In genomic region chr19:31066385-31066784, GRCh38 we compare ENCODE assay signal across 14 cellular contexts.
DNase-seq lines count a peak whose midpoint lies in the region; ATAC-seq lines count a peak whose summit lies in the region.
"Had no signal": no experiment of that assay in that cellular context is flagged by ENCODE, and none has a peak within 500 bp of the region (broad histone marks: within the 10 kb centered on the region; RNA-seq: fewer than 3 reads in every experiment).

No MANE protein-coding gene starts in this region.

- no peaks in the 10 kb centered on the region for H3K4me1 Mint-ChIP-seq in natural killer cell treated with Interleukin-12 subunit alpha and Interleukin-12 subunit beta and Interleukin-15 and Interleukin-18, amount 100 ng/mL, for 72 hours (ENCODE audit: low read depth in 2 of 2)
- H3K4me1 Mint-ChIP-seq: stimulated activated naive CD8-positive, alpha-beta T cell treated with anti-CD3 and anti-CD28 coated beads, Interleukin-15, amount 100 ng/mL, for 72 hours had no signal

- H2BK120ac ChIP-seq in trophoblast cell (ENCODE audit: insufficient read depth, low read length, poor library complexity), result no peak overlapping the region

- H4K12ac ChIP-seq in trophoblast cell (ENCODE audit: low read depth, low read length), result no peak overlapping the region

- H2BK5ac ChIP-seq in trophoblast cell (ENCODE audit: low read depth, low read length, poor library complexity), result no peak overlapping the region

- H3K36me3 Mint-ChIP-seq in natural killer cell treated with Interleukin-12 subunit alpha and Interleukin-12 subunit beta and Interleukin-15 and Interleukin-18, amount 100 ng/mL, for 72 hours, result no peaks in the 10 kb centered on the region

- no peak overlapping the region for H2AK5ac ChIP-seq in trophoblast cell (ENCODE audit: low read length)

- no peak overlapping the region for H3K4ac ChIP-seq in trophoblast cell (ENCODE audit: low read depth, low read length)

- no CpG with 5 or more reads among the region's 9 CpGs for WGBS in trophoblast cell (ENCODE audit: extremely low coverage, insufficient coverage, insufficient read length)

- H3K14ac ChIP-seq in trophoblast cell (ENCODE audit: low read length), result no peak overlapping the region

- H3K9me3 ChIP-seq in trophoblast cell (ENCODE audit: insufficient read depth, low read depth, low read length), result no peaks in the 10 kb centered on the region

- no peaks in the 10 kb centered on the region for H3K79me1 ChIP-seq in trophoblast cell (ENCODE audit: low read length)

- ATAC-seq in HG02571 (IDR thresholded peaks at IDR 0.05; ENCODE audit: unreplicated experiment) (no peak), HG02970 (IDR thresholded peaks at IDR 0.05; ENCODE audit: low FRiP score, unreplicated experiment) (no peak)
- ATAC-seq in natural killer cell treated with Interleukin-12 subunit alpha and Interleukin-12 subunit beta and Interleukin-15 and Interleukin-18, amount 100 ng/mL, for 72 hours, result no peak
- ATAC-seq: stimulated activated naive CD8-positive, alpha-beta T cell treated with anti-CD3 and anti-CD28 coated beads, Interleukin-15, amount 100 ng/mL, for 72 hours had no signal

- peaks cover 16 to 42% of the 10 kb centered on the region in 2 donors for H3K27me3 Mint-ChIP-seq in natural killer cell treated with Interleukin-12 subunit alpha and Interleukin-12 subunit beta and Interleukin-15 and Interleukin-18, amount 100 ng/mL, for 72 hours

- H3K27me3 ChIP-seq in trophoblast cell (ENCODE audit: insufficient read depth, low read length), result no peaks in the 10 kb centered on the region

- peak; percentile 81 for DNase-seq in ELR (ENCODE audit: low read depth)
- DNase-seq in RKO (ENCODE audit: low spot score), result peak; percentile 63
- DNase-seq in fibroblast of gingiva (ENCODE audit: low read depth), result peak; percentile 12
- DNase-seq in trophoblast cell, result peak; percentile 10 to 33
- DNase-seq in natural killer cell treated with Interleukin-12 subunit alpha and Interleukin-12 subunit beta and Interleukin-15 and Interleukin-18, amount 100 ng/mL, for 72 hours (ENCODE audit: low spot score), result no peak
- no peak for DNase-seq in NCI-H1694 (lab: John Stamatoyannopoulos, UW)
- DNase-seq: activated CD4-positive, CD25-positive, alpha-beta regulatory T cell; NCI-H1417; nephron progenitor cell; stimulated activated CD4-positive, alpha-beta T cell treated with anti-CD3 and anti-CD28 coated beads, Interleukin-1b, Interleukin-23, amount 100 ng/mL, for 48 hours; stimulated activated naive CD8-positive, alpha-beta T cell treated with anti-CD3 and anti-CD28 coated beads, Interleukin-15, amount 100 ng/mL, for 72 hours had no signal

- H4K8ac ChIP-seq in trophoblast cell (ENCODE audit: low read depth, low read length), result no peak overlapping the region

- no peak overlapping the region for H3K18ac ChIP-seq in trophoblast cell (ENCODE audit: low read length)

- no peak overlapping the region for H2AFZ ChIP-seq in trophoblast cell (ENCODE audit: insufficient read depth, low read length, poor library complexity)

- no peaks in the 10 kb centered on the region for H3K79me2 ChIP-seq in trophoblast cell (ENCODE audit: control insufficient read depth, insufficient read depth, low read length, poor library complexity)

- H3K4me3 ChIP-seq in trophoblast cell (ENCODE audit: low read depth, low read length), result no peak overlapping the region

- peaks cover 3 to 4% of the 10 kb centered on the region in 2 experiments for H3K4me1 ChIP-seq in trophoblast cell (ENCODE audit: control insufficient read depth in 1 of 2, insufficient read depth in 2 of 2, low read length in 2 of 2)

- H3K9ac ChIP-seq in trophoblast cell (ENCODE audit: low read length), result no peak overlapping the region

- no peaks in the 10 kb centered on the region for H3K9me3 Mint-ChIP-seq in natural killer cell treated with Interleukin-12 subunit alpha and Interleukin-12 subunit beta and Interleukin-15 and Interleukin-18, amount 100 ng/mL, for 72 hours
- H3K9me3 Mint-ChIP-seq: activated T-helper 2 cell treated with anti-CD3 and anti-CD28 coated beads, Interferon-gamma antibody, Interleukin-2, Interleukin-4, amounts not matched to agents 10 μg/mL and 5 μg/mL and 100 μg/mL, durations not matched to agents 14 hours and 24 hours and 36 hours; nephron progenitor cell had no signal

- no peak overlapping the region for H4K91ac ChIP-seq in trophoblast cell (ENCODE audit: low read depth, low read length)

- no peak overlapping the region for H3K23ac ChIP-seq in trophoblast cell (ENCODE audit: low read length)

- no peak overlapping the region for H2BK12ac ChIP-seq in trophoblast cell (ENCODE audit: low read length)

- H3K36me3 ChIP-seq in trophoblast cell (ENCODE audit: control insufficient read depth in 1 of 2, insufficient read depth in 2 of 2, low read length in 2 of 2), result no peaks in the 10 kb centered on the region

- no peak overlapping the region for H3K27ac ChIP-seq in trophoblast cell (ENCODE audit: low read depth, low read length)

- no peak overlapping the region for H3K27ac Mint-ChIP-seq in natural killer cell treated with Interleukin-12 subunit alpha and Interleukin-12 subunit beta and Interleukin-15 and Interleukin-18, amount 100 ng/mL, for 72 hours
- H3K27ac Mint-ChIP-seq: activated T-helper 2 cell treated with anti-CD3 and anti-CD28 coated beads, Interferon-gamma antibody, Interleukin-2, Interleukin-4, amounts not matched to agents 10 μg/mL and 5 μg/mL and 100 μg/mL, durations not matched to agents 14 hours and 24 hours and 36 hours; nephron progenitor cell; stimulated activated naive CD8-positive, alpha-beta T cell treated with anti-CD3 and anti-CD28 coated beads, Interleukin-15, amount 100 ng/mL, for 72 hours had no signal

- H3K4me3 Mint-ChIP-seq in natural killer cell treated with Interleukin-12 subunit alpha and Interleukin-12 subunit beta and Interleukin-15 and Interleukin-18, amount 100 ng/mL, for 72 hours, result no peak overlapping the region
- H3K4me3 Mint-ChIP-seq: nephron progenitor cell; stimulated activated naive CD8-positive, alpha-beta T cell treated with anti-CD3 and anti-CD28 coated beads, Interleukin-15, amount 100 ng/mL, for 72 hours had no signal

- H3K4me2 ChIP-seq in trophoblast cell (ENCODE audit: low read length), result no peak overlapping the region

Comparison
In these comparisons a context has a peak if more than half of its experiments do, and no peak if none do; other contexts are left out.
1. DNase-seq: peak in ELR (single experiment), RKO (single experiment), fibroblast of gingiva (single experiment) and trophoblast cell (2 of 2); none in natural killer cell treated with Interleukin-12 subunit alpha and Interleukin-12 subunit beta and Interleukin-15 and Interleukin-18, amount 100 ng/mL, for 72 hours (single experiment) and NCI-H1694 (single experiment).